ENCODE assay signal across 8 cellular contexts in genomic region chr7:134016223-134016941, GRCh38.
DNase-seq lines count a peak whose midpoint lies in the region; ATAC-seq and TF ChIP-seq lines count a peak whose summit lies in the region.

No MANE protein-coding gene starts in this region.

- H3K27me3 ChIP-seq in lung (ENCODE audit: control insufficient read depth, insufficient read depth) = no peaks in the 10 kb centered on the region

- H3K4me3 ChIP-seq in lung = no peak overlapping the region

- TF ChIP-seq CTCF in lung (IDR thresholded peaks at IDR 0.05; ENCODE audit: control extremely low read depth, extremely low read depth) = peak; percentile 46

- H3K27ac ChIP-seq in lung (ENCODE audit: low read depth in 1 of 2, low read length in 1 of 2) = no peak overlapping the region

- peak; percentile 14 for DNase-seq in NCI-H510A treated with DMSO at 0.1 percent for 48 hours (lab: John Stamatoyannopoulos, UW)
- DNase-seq in NCI-H510A (lab: John Stamatoyannopoulos, UW) = no peak
- peak; percentile 75 for DNase-seq in NCI-H2227 treated with DMSO at 0.1 percent for 48 hours (lab: John Stamatoyannopoulos, UW)
- DNase-seq in cerebellum (ENCODE audit: low spot score) = peak; percentile 36
- no peak for DNase-seq in lung (ENCODE audit: low spot score)
- DNase-seq in activated CD8-positive, alpha-beta memory T cell treated with anti-CD3 and anti-CD28 coated beads, Interleukin-2, amount 50 U/mL, for 4 hours = no peak
- no peak for DNase-seq in stimulated activated CD4-positive, alpha-beta T cell treated with anti-CD3 and anti-CD28 coated beads, Interleukin-1b, Interleukin-23, amount 100 ng/mL, for 48 hours

- WGBS in lung, 2 donors = 64 to 78% methylated on average over 4 of the region's 4 CpGs

- no peaks in the 10 kb centered on the region for H3K36me3 ChIP-seq in lung (ENCODE audit: control insufficient read depth in 2 of 2, insufficient read depth in 2 of 2, low read length in 2 of 2)

- H3K4me1 ChIP-seq in lung (ENCODE audit: control insufficient read depth in 2 of 2, insufficient read depth in 2 of 2, low read length in 2 of 2) = no peaks in the 10 kb centered on the region

- ATAC-seq in lung (ENCODE audit: insufficient read depth, low FRiP score) = no peak
- ATAC-seq in HG02973 (IDR thresholded peaks at IDR 0.05; ENCODE audit: unreplicated experiment) = no peak

- no peaks in the 10 kb centered on the region for H3K9me3 ChIP-seq in lung (ENCODE audit: control insufficient read depth in 2 of 2, insufficient read depth in 1 of 2, low read length in 1 of 2)

Comparison
In these comparisons a context has a peak if more than half of its experiments do, and no peak if none do; other contexts are left out.
1. DNase-seq: peak in NCI-H510A treated with DMSO at 0.1 percent for 48 hours (single experiment), NCI-H2227 treated with DMSO at 0.1 percent for 48 hours (single experiment) and cerebellum (single experiment); none in NCI-H510A (single experiment), lung (single experiment), activated CD8-positive, alpha-beta memory T cell treated with anti-CD3 and anti-CD28 coated beads, Interleukin-2, amount 50 U/mL, for 4 hours (single experiment) and stimulated activated CD4-positive, alpha-beta T cell treated with anti-CD3 and anti-CD28 coated beads, Interleukin-1b, Interleukin-23, amount 100 ng/mL, for 48 hours (single experiment).